Comparison of ENCODE assay signal across 8 cellular contexts in the genomic region with DNA sequence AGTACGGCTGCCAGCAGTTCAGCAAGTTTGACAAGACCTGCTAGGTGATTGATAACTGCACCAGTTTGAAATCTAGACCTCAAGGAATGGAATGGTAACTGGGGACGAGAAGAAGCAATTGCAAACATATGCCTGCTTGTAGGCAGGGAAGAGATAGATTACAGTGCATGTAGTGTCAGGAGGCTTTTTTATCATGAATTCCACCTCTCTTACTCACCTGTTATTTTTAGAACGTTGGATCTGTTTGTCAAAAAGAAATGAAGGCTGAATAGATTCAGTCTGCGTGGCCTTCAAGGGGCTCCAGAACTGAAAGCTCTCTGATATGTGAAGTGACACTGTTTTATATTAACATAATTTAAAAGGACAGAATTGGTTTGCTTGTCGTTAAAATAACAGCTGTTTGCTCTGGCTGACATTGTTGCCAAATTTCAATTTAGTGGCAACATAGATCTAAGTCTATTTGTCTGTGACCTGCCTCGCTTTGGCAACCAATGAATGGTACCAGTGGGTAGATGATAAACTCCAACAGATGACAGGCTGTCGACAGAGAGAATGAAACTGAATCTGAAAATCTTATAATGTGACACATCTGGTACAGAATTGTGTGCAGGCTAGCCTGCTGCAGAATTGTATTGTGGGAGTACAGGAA.
DNase-seq lines count a peak whose midpoint lies in the region; ATAC-seq and TF ChIP-seq lines count a peak whose summit lies in the region.

No MANE protein-coding gene starts in this region.

- H3K79me2 ChIP-seq in mesendoderm (ENCODE audit: control insufficient read depth, insufficient read depth, low read length) = no peaks in the 10 kb centered on the region

- H2BK5ac ChIP-seq in mesendoderm (ENCODE audit: low read length) = no peak overlapping the region

- no peak overlapping the region for H3K18ac ChIP-seq in mesendoderm (ENCODE audit: low read length)

- POLR2A ChIA-PET in activated CD4-positive, alpha-beta T cell treated with anti-CD3 and anti-CD28 coated beads, Interleukin-2, amount 10 ng/mL, durations not matched to agents 7 days and 5 days (lab: Charles Lee) = no interaction called here

- H3K79me1 ChIP-seq in mesendoderm (ENCODE audit: low read length) = no peaks in the 10 kb centered on the region

- H3K4me3 Mint-ChIP-seq in activated CD4-positive, alpha-beta T cell treated with anti-CD3 and anti-CD28 coated beads, Interleukin-2, amount 10 ng/mL, durations not matched to agents 7 days and 5 days = no peak overlapping the region

- no peak overlapping the region for H4K8ac ChIP-seq in mesendoderm (ENCODE audit: low read depth, low read length)

- no peaks in the 10 kb centered on the region for H3K4me1 ChIP-seq in mesendoderm (ENCODE audit: control insufficient read depth, low read depth, low read length)

- WGBS in mesendoderm (ENCODE audit: extremely low coverage, insufficient coverage, low lambda C conversion rate) = no CpG with 5 or more reads among the region's 7 CpGs

- H3K27ac ChIP-seq in mesendoderm (ENCODE audit: low read depth, low read length) = no peak overlapping the region

- no peak overlapping the region for H2BK120ac ChIP-seq in mesendoderm (ENCODE audit: low read depth, low read length)

- no peaks in the 10 kb centered on the region for H3K27me3 Mint-ChIP-seq in activated CD4-positive, alpha-beta T cell treated with anti-CD3 and anti-CD28 coated beads, Interleukin-2, amount 10 ng/mL, durations not matched to agents 7 days and 5 days

- peaks cover 14% of the 10 kb centered on the region for H3K4me1 Mint-ChIP-seq in activated CD4-positive, alpha-beta T cell treated with anti-CD3 and anti-CD28 coated beads, Interleukin-2, amount 10 ng/mL, durations not matched to agents 7 days and 5 days

- H3K36me3 Mint-ChIP-seq in activated CD4-positive, alpha-beta T cell treated with anti-CD3 and anti-CD28 coated beads, Interleukin-2, amount 10 ng/mL, durations not matched to agents 7 days and 5 days (ENCODE audit: low read depth) = no peaks in the 10 kb centered on the region

- no peaks in the 10 kb centered on the region for H3K27me3 ChIP-seq in mesendoderm (ENCODE audit: insufficient read depth, low read length, poor library complexity)

- H3K9me3 Mint-ChIP-seq in activated CD4-positive, alpha-beta T cell treated with anti-CD3 and anti-CD28 coated beads, Interleukin-2, amount 10 ng/mL, durations not matched to agents 7 days and 5 days = no peaks in the 10 kb centered on the region

- H2BK15ac ChIP-seq in mesendoderm (replicated peaks; ENCODE audit: low read depth) = no peak overlapping the region

- no peaks in the 10 kb centered on the region for H3K36me3 ChIP-seq in mesendoderm (ENCODE audit: control insufficient read depth, insufficient read depth, low read length)

- no peak overlapping the region for H3K4ac ChIP-seq in mesendoderm (ENCODE audit: low read depth, low read length)

- peak; percentile 98 for ATAC-seq in GM19397 (IDR thresholded peaks at IDR 0.05; ENCODE audit: unreplicated experiment)
- peak; percentile 98 for ATAC-seq in HG03432 (IDR thresholded peaks at IDR 0.05; ENCODE audit: unreplicated experiment)

- H3K9ac ChIP-seq in mesendoderm (ENCODE audit: low read length) = no peak overlapping the region

- H3K4me3 ChIP-seq in astrocyte of the spinal cord (ENCODE audit: low read depth, low read length) (no peak overlapping the region), mesendoderm (ENCODE audit: low read length) (no peak overlapping the region)

- no peak overlapping the region for H3K4me2 ChIP-seq in mesendoderm (ENCODE audit: low read length)

- TF ChIP-seq CTCF in astrocyte of the spinal cord (IDR thresholded peaks at IDR 0.05; ENCODE audit: low read depth, low read length) = no peak

- no peak overlapping the region for H3K56ac ChIP-seq in mesendoderm (ENCODE audit: low read length)

- no peak overlapping the region for H4K5ac ChIP-seq in mesendoderm (ENCODE audit: low read length)

- no peak overlapping the region for H3K23ac ChIP-seq in mesendoderm (ENCODE audit: low read length)

- no peak overlapping the region for H2AK5ac ChIP-seq in mesendoderm (ENCODE audit: low read length)

- no peak overlapping the region for H3K27ac Mint-ChIP-seq in activated CD4-positive, alpha-beta T cell treated with anti-CD3 and anti-CD28 coated beads, Interleukin-2, amount 10 ng/mL, durations not matched to agents 7 days and 5 days

- DNase-seq in Daoy (ENCODE audit: low read depth) (peak; percentile 9), astrocyte of the spinal cord (ENCODE audit: low read depth, low spot score) (peak; percentile 49), mesendoderm (peak; percentile 53), NCI-H2107 treated with DMSO at 0.1 percent for 48 hours (lab: John Stamatoyannopoulos, UW; ENCODE audit: unreplicated experiment) (no peak), foreskin melanocyte (no peak)
- no peak for DNase-seq in activated CD4-positive, alpha-beta T cell treated with anti-CD3 and anti-CD28 coated beads, Interleukin-2, amount 10 ng/mL, durations not matched to agents 7 days and 5 days

- CTCF ChIA-PET in activated CD4-positive, alpha-beta T cell treated with anti-CD3 and anti-CD28 coated beads, Interleukin-2, amount 10 ng/mL, durations not matched to agents 7 days and 5 days (lab: Charles Lee) = no interaction called here

- in situ Hi-C loops in astrocyte of the spinal cord (cut with HindIII; ENCODE audit: low sequenced_read_pairs) = no loop called here

Comparison
In these comparisons a context has a peak if more than half of its experiments do, and no peak if none do; other contexts are left out.
1. DNase-seq: peak in Daoy (single experiment), astrocyte of the spinal cord (single experiment) and mesendoderm (single experiment); none in NCI-H2107 treated with DMSO at 0.1 percent for 48 hours (single experiment), activated CD4-positive, alpha-beta T cell treated with anti-CD3 and anti-CD28 coated beads, Interleukin-2, amount 10 ng/mL, durations not matched to agents 7 days and 5 days (single experiment) and foreskin melanocyte (single experiment).